8 cellular contexts compared by ENCODE assay signal in genomic region chrX:40580537-40581332, GRCh38. TPM values are rescaled to one million over a fixed set of nuclear protein-coding genes. Genes with fewer than 3 reads are reported as not detected.
A peak's percentile ranks its signal among the peaks of the same experiment; 100 is the strongest.
DNase-seq lines count a peak whose midpoint lies in the region; ATAC-seq and TF ChIP-seq lines count a peak whose summit lies in the region.

TSS of gene ATP6AP2 (plus strand) at chrX:40580970. CDS start at chrX:40581066, 96 bp downstream.

- POLR2A ChIA-PET in CD8-positive, alpha-beta T cell (lab: Charles Lee), result interaction anchor here (0.7 to 2.0 kb wide), 8 partner anchors 9 to 154 kb away, joined by 3 to 7 read pairs (median 3); no protein-coding TSS in a partner anchor

- CTCF ChIA-PET in CD8-positive, alpha-beta T cell (lab: Charles Lee), result interaction anchor here (0.6 to 1.3 kb wide), 2 partner anchors 36 to 214 kb away, joined by 4 to 6 read pairs; no protein-coding TSS in a partner anchor

- H3K27me3 ChIP-seq in CD8-positive, alpha-beta T cell (ENCODE audit: insufficient read depth, low read length), result no peaks in the 10 kb centered on the region
- H3K27me3 ChIP-seq in lung (ENCODE audit: control insufficient read depth, insufficient read depth), result peaks cover 6% of the 10 kb centered on the region

- H3K4me3 ChIP-seq in CD8-positive, alpha-beta T cell (ENCODE audit: low read depth, low read length), result peak within 1 kb of the TSS; percentile 93
- peak within 1 kb of the TSS; percentile 72 for H3K4me3 ChIP-seq in lung

- H3K4me1 Mint-ChIP-seq in CD8-positive, alpha-beta T cell (ENCODE audit: low read depth), result peaks cover 30% of the 10 kb centered on the region

- peak; percentile 95 for ATAC-seq in CD8-positive, alpha-beta T cell
- ATAC-seq in GM19467 (IDR thresholded peaks at IDR 0.05; ENCODE audit: unreplicated experiment) (peak; percentile 89), lung (ENCODE audit: insufficient read depth, low FRiP score) (peak; percentile 99)

- 0 to 24% methylated on average over 41 to 89 of the region's 89 CpGs for WGBS in lung, 2 donors

- no peaks in the 10 kb centered on the region for H3K9me3 ChIP-seq in CD8-positive, alpha-beta T cell (ENCODE audit: low read length)
- H3K9me3 ChIP-seq in lung (ENCODE audit: control insufficient read depth in 2 of 2, insufficient read depth in 1 of 2, low read length in 1 of 2), result peaks cover 0 to 7% of the 10 kb centered on the region in 2 donors

- peak within 1 kb of the TSS; percentile 91 for H3K4me3 Mint-ChIP-seq in CD8-positive, alpha-beta T cell

- no peaks in the 10 kb centered on the region for H3K9me3 Mint-ChIP-seq in CD8-positive, alpha-beta T cell

- H3K27ac ChIP-seq in CD8-positive, alpha-beta T cell (ENCODE audit: low read depth, low read length), result peak within 1 kb of the TSS; percentile 89
- peak within 1 kb of the TSS; percentile 89 to 92 for H3K27ac ChIP-seq in lung (ENCODE audit: low read depth in 1 of 2, low read length in 1 of 2)

- H3K36me3 ChIP-seq in CD8-positive, alpha-beta T cell (ENCODE audit: insufficient read depth, low read length), result no peaks in the 10 kb centered on the region
- no peaks in the 10 kb centered on the region for H3K36me3 ChIP-seq in lung (ENCODE audit: control insufficient read depth in 2 of 2, insufficient read depth in 2 of 2, low read length in 2 of 2)

- H3K36me3 Mint-ChIP-seq in CD8-positive, alpha-beta T cell, result peaks cover 10% of the 10 kb centered on the region

- intact Hi-C loops in CD8-positive, alpha-beta T cell (cut with DNase I, micrococcal nuclease), result loop anchor here (1.0 to 10.0 kb wide), 7 partner anchors 9 to 1574 kb away; partner anchors contain the start of genes CXorf38 (in 2 of the 2), MED14 (in 1 of the 2) and USP9X (in 1 of the 2)

- H3K4me1 ChIP-seq in CD8-positive, alpha-beta T cell (ENCODE audit: insufficient read depth, low read length), result peaks cover 18% of the 10 kb centered on the region
- H3K4me1 ChIP-seq in lung (ENCODE audit: control insufficient read depth in 2 of 2, insufficient read depth in 2 of 2, low read length in 2 of 2), result peaks cover 6% of the 10 kb centered on the region in 2 donors

- H3K27ac Mint-ChIP-seq in CD8-positive, alpha-beta T cell, result peak within 1 kb of the TSS; percentile 97

- no peak for TF ChIP-seq CTCF in CD8-positive, alpha-beta T cell (IDR thresholded peaks at IDR 0.05)
- TF ChIP-seq CTCF in lung (IDR thresholded peaks at IDR 0.05; ENCODE audit: control extremely low read depth, extremely low read depth), result no peak

- peak; percentile 76 to 91 (median 85) for DNase-seq in CD8-positive, alpha-beta T cell
- DNase-seq in HS-27A (ENCODE audit: low read depth) (peak; percentile 71), NK-92 (lab: John Stamatoyannopoulos, UW; ENCODE audit: unreplicated experiment) (peak; percentile 59), lung (ENCODE audit: low spot score) (peak; percentile 93)
- DNase-seq in activated CD8-positive, alpha-beta memory T cell treated with anti-CD3 and anti-CD28 coated beads for 24 hours, result peak; percentile 91
- DNase-seq in effector CD8-positive, alpha-beta T cell (lab: John Stamatoyannopoulos, UW), result peak; percentile 85
- peak; percentile 60 to 79 (median 77) for DNase-seq in stimulated activated CD4-positive, alpha-beta T cell treated with anti-CD3 and anti-CD28 coated beads, TNF-alpha, amount 100 ng/mL, for 4 hours (ENCODE audit: low read depth in 3 of 3)

- no peaks in the 10 kb centered on the region for H3K27me3 Mint-ChIP-seq in CD8-positive, alpha-beta T cell (ENCODE audit: low read depth)

RNA-seq across cellular contexts. Expression of gene ATP6AP2, which starts in this region (rescaled TPM):
- total RNA-seq in CD8-positive, alpha-beta T cell, result 10 to 100 TPM; 62.0 to 67.3 TPM
- total RNA-seq in lung, result 100 to 1,000 TPM; 103 to 108 TPM
- polyA plus RNA-seq in lung, result 100 to 1,000 TPM in 1 of 2 donors, 10 to 100 TPM in 1; 65.9 to 113 TPM

Comparison
In these comparisons a context has a peak if more than half of its experiments do, and no peak if none do; other contexts are left out.
1. Peak in every context shown above with its lines: DNase-seq, ATAC-seq, H3K4me3 ChIP-seq and H3K27ac ChIP-seq.